Comparison of ENCODE assay signal across 32 cellular contexts in the genomic region with DNA sequence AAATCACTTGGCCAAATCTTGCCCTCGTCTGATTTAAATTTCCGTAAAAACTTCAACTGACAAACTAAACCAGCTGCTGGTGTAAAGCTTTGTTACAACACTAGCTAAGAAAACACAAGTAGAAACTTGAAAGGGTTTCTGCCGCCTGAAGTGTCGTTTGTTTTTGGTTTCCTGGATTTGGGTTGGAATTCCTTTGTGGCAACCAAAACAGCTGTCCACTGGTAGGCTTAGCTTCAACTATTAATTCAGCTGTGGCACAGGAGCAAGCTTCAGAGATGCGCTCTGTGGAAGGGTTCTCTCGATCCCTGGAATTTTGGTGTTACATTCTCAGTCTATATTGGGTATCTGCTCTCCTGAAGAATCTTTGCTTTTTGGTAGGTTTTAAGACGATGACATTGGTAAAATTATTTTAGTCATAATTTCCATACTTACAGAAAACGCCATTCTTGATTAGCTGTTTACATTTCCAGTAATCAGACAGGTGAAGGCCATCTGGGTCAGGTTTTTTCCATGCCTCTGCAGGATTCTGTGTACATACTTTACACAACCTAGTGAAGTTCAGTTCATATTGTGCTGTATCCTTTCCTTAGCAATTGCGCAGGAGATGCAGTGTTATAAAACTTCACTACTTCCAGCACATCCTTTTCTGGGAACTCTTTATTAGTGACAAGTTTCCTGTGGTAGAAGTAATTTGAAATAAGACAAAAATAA. TPM values are rescaled to one million over a fixed set of nuclear protein-coding genes. Genes with fewer than 3 reads are reported as not detected.
A peak's percentile ranks its signal among the peaks of the same experiment; 100 is the strongest.
DNase-seq lines count a peak whose midpoint lies in the region; ATAC-seq, FAIRE-seq and TF ChIP-seq lines count a peak whose summit lies in the region.
"Had no signal": no experiment of that assay in that cellular context is flagged by ENCODE, and none has a peak within 500 bp of the region (broad histone marks: within the 10 kb centered on the region; RNA-seq: fewer than 3 reads in every experiment).

No MANE protein-coding gene starts in this region.

- H4K20me1 ChIP-seq in osteoblast (ENCODE audit: insufficient read depth, low read length): no peaks in the 10 kb centered on the region

- TF ChIP-seq CTCF in fibroblast of villous mesenchyme (IDR thresholded peaks at IDR 0.05; ENCODE audit: insufficient read depth, low read depth, low read length): no peak
- no peak for TF ChIP-seq CTCF in pancreas (IDR thresholded peaks at IDR 0.05)
- no peak for TF ChIP-seq CTCF in heart right ventricle (IDR thresholded peaks at IDR 0.05)
- no peak for TF ChIP-seq CTCF in osteoblast (IDR thresholded peaks at IDR 0.05; ENCODE audit: extremely low read depth, low read depth, low read length)

- no peaks in the 10 kb centered on the region for H3K79me2 ChIP-seq in osteoblast (ENCODE audit: insufficient read depth, low read length)
- H3K79me2 ChIP-seq: parathyroid adenoma had no signal

- no peaks in the 10 kb centered on the region for H3K4me1 ChIP-seq in pancreas
- no peaks in the 10 kb centered on the region for H3K4me1 ChIP-seq in heart right ventricle
- H3K4me1 ChIP-seq in osteoblast (ENCODE audit: insufficient read depth, low read length): no peaks in the 10 kb centered on the region
- H3K4me1 ChIP-seq: BE2C, lower lobe of right lung, parathyroid adenoma, right atrium auricular region had no signal

- intact Hi-C loops in pancreas (cut with DNase I) (no loop called here), heart right ventricle (cut with DNase I) (no loop called here)

- ATAC-seq in pancreas (peak; percentile 77 to 98 (median 87)), HG02840 (IDR thresholded peaks at IDR 0.05; ENCODE audit: low FRiP score, unreplicated experiment) (no peak), heart right ventricle (no peak)
- ATAC-seq: GM12878; lower lobe of right lung; natural killer cell treated with Interleukin-12 subunit alpha and Interleukin-12 subunit beta and Interleukin-15 and Interleukin-18, amount 100 ng/mL, for 72 hours; stimulated activated naive CD8-positive, alpha-beta T cell treated with anti-CD3 and anti-CD28 coated beads, Interleukin-15, amount 100 ng/mL, for 72 hours had no signal

- peak; percentile 45 for DNase-seq in ELF-1 (ENCODE audit: low read depth, low spot score)
- peak; percentile 2 for DNase-seq in astrocyte of the hippocampus (ENCODE audit: low read depth, low spot score)
- peak; percentile 10 for DNase-seq in fibroblast of villous mesenchyme (ENCODE audit: low read depth)
- peak in 2 of 6 donors; percentile 5 to 55 for DNase-seq in pancreas
- DNase-seq in heart right ventricle: no peak
- no peak for DNase-seq in osteoblast (ENCODE audit: insufficient read length, low spot score, missing footprints)
- DNase-seq: activated CD4-positive, alpha-beta T cell treated with anti-CD3 and anti-CD28 coated beads for 48 hours; activated CD8-positive, alpha-beta memory T cell treated with anti-CD3 and anti-CD28 coated beads for 24 hours; activated T-cell treated with anti-CD3 and anti-CD28 coated beads for 4 hours; amniotic stem cell; BE2C; DMS 273 treated with DMSO at 0.1 percent for 48 hours; effector CD4-positive, alpha-beta T cell; erythroblast; foreskin fibroblast; H9; head of caudate nucleus; Karpas-422; lower lobe of right lung; NCI-H1694; NCI-H446; NCI-H748 treated with DMSO at 0.1 percent for 48 hours; stimulated activated CD8-positive, alpha-beta memory T cell treated with anti-CD3 and anti-CD28 coated beads, Interleukin-4, amount 100 ng/mL, for 48 hours; stimulated activated naive CD8-positive, alpha-beta T cell treated with anti-CD3 and anti-CD28 coated beads, Interleukin-15, amount 100 ng/mL, for 72 hours; SW 1271; T1000 had no signal

- H3K36me3 ChIP-seq in pancreas (no peaks in the 10 kb centered on the region), heart right ventricle (no peaks in the 10 kb centered on the region), osteoblast (ENCODE audit: insufficient read depth, low read length) (no peaks in the 10 kb centered on the region)
- H3K36me3 ChIP-seq: BE2C, lower lobe of right lung, right atrium auricular region, thoracic aorta had no signal

- H3K9me3 ChIP-seq in pancreas: no peaks in the 10 kb centered on the region
- H3K9me3 ChIP-seq in heart right ventricle: peaks cover 0 to 3% (median 0%) of the 10 kb centered on the region in 11 donors
- no peaks in the 10 kb centered on the region for H3K9me3 ChIP-seq in osteoblast (ENCODE audit: low read depth, low read length)
- H3K9me3 ChIP-seq: BE2C, lower lobe of right lung, right atrium auricular region, thoracic aorta had no signal

- H3K4me3 ChIP-seq in fibroblast of villous mesenchyme (ENCODE audit: low read depth, low read length) (no peak overlapping the region), pancreas (no peak overlapping the region), heart right ventricle (no peak overlapping the region), osteoblast (ENCODE audit: insufficient read depth, low read length) (no peak overlapping the region)
- H3K4me3 ChIP-seq: GM12878, lower lobe of right lung, right atrium auricular region, thoracic aorta had no signal

- H3K27ac ChIP-seq in pancreas (peak overlapping the region in 2 of 4 donors; percentile 63 to 81), heart right ventricle (no peak overlapping the region), osteoblast (ENCODE audit: low read depth, low read length) (no peak overlapping the region)
- H3K27ac ChIP-seq: lower lobe of right lung, parathyroid adenoma, right atrium auricular region, thoracic aorta had no signal

- H2AFZ ChIP-seq in osteoblast (ENCODE audit: low read length): no peak overlapping the region
- H2AFZ ChIP-seq: parathyroid adenoma had no signal

- FAIRE-seq in pancreas (lab: Jason Lieb, UNC): no peak
- FAIRE-seq: GM12878 had no signal

- no peaks in the 10 kb centered on the region for H3K27me3 ChIP-seq in pancreas
- H3K27me3 ChIP-seq in heart right ventricle: no peaks in the 10 kb centered on the region
- H3K27me3 ChIP-seq in osteoblast (ENCODE audit: insufficient read depth, low read length): no peaks in the 10 kb centered on the region
- H3K27me3 ChIP-seq: BE2C, right atrium auricular region had no signal

- 23 to 25% methylated on average over 9 of the region's 9 CpGs for WGBS in pancreas, 2 donors
- 58 to 59% methylated on average over 9 of the region's 9 CpGs for WGBS in heart right ventricle, 2 donors

- H3K4me2 ChIP-seq in osteoblast (ENCODE audit: insufficient read depth, low read length): no peak overlapping the region

RNA-seq across cellular contexts. Expression of gene SAMD3, which starts 29.9 kb away (rescaled TPM):
- total RNA-seq in fibroblast of villous mesenchyme (3.0 and 5.5 TPM in 2 replicates), pancreas (1 to 10 TPM in 4 of 6 donors, under 1 TPM in 2; 0.19 to 2.5 (median 1.3) TPM), heart right ventricle (1 to 10 TPM in 1 of 10 donors, under 1 TPM in 2, not detected in 7; 0.38 to 3.1 (median 0.69) TPM), osteoblast (0.72 and 3.5 TPM in 2 replicates)
- polyA plus RNA-seq in pancreas (1 to 10 TPM; 1.2 to 5.9 TPM), heart right ventricle (under 1 TPM; 0.12 to 0.51 TPM)

Comparison
In these comparisons a context has a peak if more than half of its experiments do, and no peak if none do; other contexts are left out.
1. DNase-seq: peak in ELF-1 (single experiment), astrocyte of the hippocampus (single experiment) and fibroblast of villous mesenchyme (single experiment); none in heart right ventricle (0 of 2) and osteoblast (single experiment).
2. ATAC-seq: peak in pancreas (4 of 4); none in HG02840 (single experiment) and heart right ventricle (0 of 8).